Comparison of ENCODE assay signal across 8 cellular contexts in the genomic region with DNA sequence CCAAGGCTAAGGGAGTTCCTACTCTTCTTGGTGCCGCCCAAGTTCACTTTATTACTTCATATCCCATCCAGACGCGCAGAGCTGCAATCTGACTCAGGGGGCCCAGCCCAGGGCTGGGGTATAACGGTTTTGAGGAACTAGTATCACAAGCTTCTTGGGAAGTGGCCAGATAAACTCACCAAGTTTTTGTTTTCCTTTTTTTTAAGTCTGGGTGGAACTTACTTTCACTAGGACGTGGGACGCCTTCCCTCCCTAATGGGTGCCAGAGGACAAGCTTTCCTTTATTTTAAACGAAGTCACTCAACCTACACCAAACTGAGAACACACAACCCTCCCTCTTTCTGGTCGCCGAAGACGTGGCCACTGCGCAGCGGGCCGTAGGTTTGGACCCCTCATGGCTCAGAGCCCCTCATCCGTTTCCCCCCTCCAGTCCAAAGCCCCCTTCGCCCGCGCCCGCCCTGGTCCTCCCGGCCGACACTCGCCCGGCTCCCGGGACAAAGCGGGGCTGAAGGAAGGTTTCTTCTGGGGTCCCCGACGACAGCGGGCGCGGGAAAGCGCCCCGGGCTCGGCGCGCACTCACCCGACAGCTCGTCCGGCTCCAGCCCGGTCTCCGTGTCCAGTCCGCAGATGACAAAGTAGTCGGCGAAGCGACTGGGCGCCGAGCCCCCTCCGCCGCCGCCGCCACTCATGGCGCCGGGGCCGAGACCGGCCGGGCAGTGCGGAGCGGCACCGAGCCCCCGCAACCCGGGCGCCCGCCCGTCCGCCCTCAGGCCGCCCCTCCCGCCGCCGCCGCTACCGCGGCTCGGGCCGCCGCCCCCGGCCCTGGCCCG. TPM values are rescaled to one million over a fixed set of nuclear protein-coding genes. Genes with fewer than 3 reads are reported as not detected.
DNase-seq lines count a peak whose midpoint lies in the region; ATAC-seq and TF ChIP-seq lines count a peak whose summit lies in the region.

No MANE protein-coding gene starts in this region.

- peaks cover 14% of the 10 kb centered on the region for H3K36me3 Mint-ChIP-seq in effector memory CD8-positive, alpha-beta T cell (ENCODE audit: insufficient read depth)

- H3K27me3 ChIP-seq in lung (ENCODE audit: control insufficient read depth, insufficient read depth) = no peaks in the 10 kb centered on the region

- H3K36me3 ChIP-seq in lung (ENCODE audit: control insufficient read depth in 2 of 2, insufficient read depth in 2 of 2, low read length in 2 of 2) = no peaks in the 10 kb centered on the region

- peaks cover 5 to 8% of the 10 kb centered on the region in 2 donors for H3K27me3 Mint-ChIP-seq in effector memory CD8-positive, alpha-beta T cell

- H3K4me1 Mint-ChIP-seq in effector memory CD8-positive, alpha-beta T cell (ENCODE audit: low read depth in 2 of 2) = peaks cover 23 to 28% of the 10 kb centered on the region in 2 donors

- peak overlapping the region; percentile 89 to 95 for H3K27ac Mint-ChIP-seq in effector memory CD8-positive, alpha-beta T cell

- peak overlapping the region; percentile 92 to 96 for H3K4me3 Mint-ChIP-seq in effector memory CD8-positive, alpha-beta T cell

- peak; percentile 70 for DNase-seq in Daoy (ENCODE audit: low read depth)
- DNase-seq in LHCN-M2 (ENCODE audit: low read depth) = peak; percentile 79
- peak; percentile 67 for DNase-seq in activated CD4-positive, alpha-beta T cell treated with anti-CD3 and anti-CD28 coated beads for 48 hours
- DNase-seq in effector memory CD8-positive, alpha-beta T cell = peak; percentile 1 to 19 (median 8)
- peak; percentile 64 for DNase-seq in lung (ENCODE audit: low spot score)
- peak; percentile 8 to 15 for DNase-seq in stimulated activated CD8-positive, alpha-beta memory T cell treated with anti-CD3 and anti-CD28 coated beads, Interleukin-7, amount 100 ng/mL, for 4 hours (ENCODE audit: low read depth in 2 of 2)
- DNase-seq in NCI-H1436 treated with DMSO at 0.1 percent for 48 hours (lab: John Stamatoyannopoulos, UW) = no peak

- peaks cover 7 to 9% of the 10 kb centered on the region in 2 donors for H3K4me1 ChIP-seq in lung (ENCODE audit: control insufficient read depth in 2 of 2, insufficient read depth in 2 of 2, low read length in 2 of 2)

- ATAC-seq in GM21786 (IDR thresholded peaks at IDR 0.05; ENCODE audit: unreplicated experiment) (peak; percentile 5), lung (ENCODE audit: insufficient read depth, low FRiP score) (peak; percentile 65)
- peak; percentile 32 for ATAC-seq in effector memory CD8-positive, alpha-beta T cell (replicated peaks)

- 0% methylated on average over 58 to 75 of the region's 75 CpGs for WGBS in lung, 2 donors

- no peaks in the 10 kb centered on the region for H3K9me3 Mint-ChIP-seq in effector memory CD8-positive, alpha-beta T cell

- no peaks in the 10 kb centered on the region for H3K9me3 ChIP-seq in lung (ENCODE audit: control insufficient read depth in 2 of 2, insufficient read depth in 1 of 2, low read length in 1 of 2)

- peak overlapping the region; percentile 97 for H3K4me3 ChIP-seq in lung

- peak overlapping the region; percentile 95 to 99 for H3K27ac ChIP-seq in lung (ENCODE audit: low read depth in 1 of 2, low read length in 1 of 2)

- TF ChIP-seq CTCF in lung (IDR thresholded peaks at IDR 0.05; ENCODE audit: control extremely low read depth, extremely low read depth) = no peak

RNA-seq across cellular contexts. Expression of a gene that starts 0.6 kb away (rescaled TPM):
- 62.5 and 67.5 TPM in 2 replicates for total RNA-seq in Daoy (2014; rRNA removed; shearing (Covaris generic))
- 81.1 and 91.2 TPM in 2 replicates for total RNA-seq in LHCN-M2 (2014; rRNA removed)
- 78.9 TPM for polyA plus RNA-seq in LHCN-M2 (2012)
- total RNA-seq in lung = 100 to 1,000 TPM in 1 of 2 donors, 10 to 100 TPM in 1; 91.0 to 152 TPM
- 100 to 1,000 TPM in 1 of 2 donors, 10 to 100 TPM in 1; 20.8 to 134 TPM for polyA plus RNA-seq in lung

RNA-seq across cellular contexts. Expression of a gene that starts 49.8 kb away (rescaled TPM):
- total RNA-seq in Daoy (2014; rRNA removed; shearing (Covaris generic)) = 28.2 and 31.7 TPM in 2 replicates
- 39.1 and 43.5 TPM in 2 replicates for total RNA-seq in LHCN-M2 (2014; rRNA removed)
- 12.8 TPM for polyA plus RNA-seq in LHCN-M2 (2012)
- 10 to 100 TPM; 78.5 to 86.5 TPM for total RNA-seq in lung
- polyA plus RNA-seq in lung = 10 to 100 TPM; 20.6 to 66.1 TPM

Comparison
In these comparisons a context has a peak if more than half of its experiments do, and no peak if none do; other contexts are left out.
1. ATAC-seq: peak in every context shown above with its lines; median percentile 65 in lung; 32 in effector memory CD8-positive, alpha-beta T cell; 5 in GM21786.